2 cellular contexts compared by ENCODE assay signal in genomic region chr9:127503379-127503921, GRCh38.
TF ChIP-seq lines count a peak whose summit lies in the region.

No MANE protein-coding gene starts in this region.

TF ChIP-seq in GM23338, 12 proteins besides CTCF, POLR2A, EP300 and RAD21:
- no peak for TF ChIP-seq ZNF331 (CRISPR knock-in tag; IDR thresholded peaks at IDR 0.05; ENCODE audit: low read depth)
- no peak for TF ChIP-seq ZNF114 (CRISPR knock-in tag; IDR thresholded peaks at IDR 0.05)

TF ChIP-seq in HCT116, 20 proteins besides CTCF, POLR2A, EP300 and RAD21:
- TF ChIP-seq TCF7L2 (IDR thresholded peaks at IDR 0.05; ENCODE audit: borderline replicate concordance, extremely low read depth, insufficient read depth, insufficient read length) (no peak), ZFX (IDR thresholded peaks at IDR 0.05) (no peak), YY1 (IDR thresholded peaks at IDR 0.05; ENCODE audit: extremely low read depth, insufficient replicate concordance, low read depth, low read length) (no peak), EZH2phosphoT487 (IDR thresholded peaks at IDR 0.05; ENCODE audit: borderline replicate concordance) (no peak), FOSL1 (IDR thresholded peaks at IDR 0.05; ENCODE audit: low read depth) (no peak), SIN3A (IDR thresholded peaks at IDR 0.05; ENCODE audit: low read depth) (no peak), SP1 (IDR thresholded peaks at IDR 0.05; ENCODE audit: low read depth) (no peak), CBX3 (IDR thresholded peaks at IDR 0.05; ENCODE audit: low read depth) (no peak), POLR2AphosphoS5 (IDR thresholded peaks at IDR 0.05; ENCODE audit: low read depth, low read length) (no peak)
